In genomic region chr9:100096378-100096916, GRCh38 we compare ENCODE assay signal across 1 cellular context.
TF ChIP-seq lines count a peak whose summit lies in the region.

No MANE protein-coding gene starts in this region.

TF ChIP-seq in HCT116, 20 proteins besides CTCF, POLR2A, EP300 and RAD21 (continued from another document):
- TF ChIP-seq, protein P1, sequence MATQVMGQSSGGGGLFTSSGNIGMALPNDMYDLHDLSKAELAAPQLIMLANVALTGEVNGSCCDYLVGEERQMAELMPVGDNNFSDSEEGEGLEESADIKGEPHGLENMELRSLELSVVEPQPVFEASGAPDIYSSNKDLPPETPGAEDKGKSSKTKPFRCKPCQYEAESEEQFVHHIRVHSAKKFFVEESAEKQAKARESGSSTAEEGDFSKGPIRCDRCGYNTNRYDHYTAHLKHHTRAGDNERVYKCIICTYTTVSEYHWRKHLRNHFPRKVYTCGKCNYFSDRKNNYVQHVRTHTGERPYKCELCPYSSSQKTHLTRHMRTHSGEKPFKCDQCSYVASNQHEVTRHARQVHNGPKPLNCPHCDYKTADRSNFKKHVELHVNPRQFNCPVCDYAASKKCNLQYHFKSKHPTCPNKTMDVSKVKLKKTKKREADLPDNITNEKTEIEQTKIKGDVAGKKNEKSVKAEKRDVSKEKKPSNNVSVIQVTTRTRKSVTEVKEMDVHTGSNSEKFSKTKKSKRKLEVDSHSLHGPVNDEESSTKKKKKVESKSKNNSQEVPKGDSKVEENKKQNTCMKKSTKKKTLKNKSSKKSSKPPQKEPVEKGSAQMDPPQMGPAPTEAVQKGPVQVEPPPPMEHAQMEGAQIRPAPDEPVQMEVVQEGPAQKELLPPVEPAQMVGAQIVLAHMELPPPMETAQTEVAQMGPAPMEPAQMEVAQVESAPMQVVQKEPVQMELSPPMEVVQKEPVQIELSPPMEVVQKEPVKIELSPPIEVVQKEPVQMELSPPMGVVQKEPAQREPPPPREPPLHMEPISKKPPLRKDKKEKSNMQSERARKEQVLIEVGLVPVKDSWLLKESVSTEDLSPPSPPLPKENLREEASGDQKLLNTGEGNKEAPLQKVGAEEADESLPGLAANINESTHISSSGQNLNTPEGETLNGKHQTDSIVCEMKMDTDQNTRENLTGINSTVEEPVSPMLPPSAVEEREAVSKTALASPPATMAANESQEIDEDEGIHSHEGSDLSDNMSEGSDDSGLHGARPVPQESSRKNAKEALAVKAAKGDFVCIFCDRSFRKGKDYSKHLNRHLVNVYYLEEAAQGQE (IDR thresholded peaks at IDR 0.05; ENCODE audit: low read depth): no peak
- no peak for TF ChIP-seq FOSL1 (IDR thresholded peaks at IDR 0.05; ENCODE audit: low read depth)
- no peak for TF ChIP-seq POLR2AphosphoS5 (IDR thresholded peaks at IDR 0.05; ENCODE audit: low read depth, low read length)
- no peak for TF ChIP-seq CBX3 (IDR thresholded peaks at IDR 0.05; ENCODE audit: low read depth)
